ENCODE assay signal across 31 cellular contexts in the genomic region with DNA sequence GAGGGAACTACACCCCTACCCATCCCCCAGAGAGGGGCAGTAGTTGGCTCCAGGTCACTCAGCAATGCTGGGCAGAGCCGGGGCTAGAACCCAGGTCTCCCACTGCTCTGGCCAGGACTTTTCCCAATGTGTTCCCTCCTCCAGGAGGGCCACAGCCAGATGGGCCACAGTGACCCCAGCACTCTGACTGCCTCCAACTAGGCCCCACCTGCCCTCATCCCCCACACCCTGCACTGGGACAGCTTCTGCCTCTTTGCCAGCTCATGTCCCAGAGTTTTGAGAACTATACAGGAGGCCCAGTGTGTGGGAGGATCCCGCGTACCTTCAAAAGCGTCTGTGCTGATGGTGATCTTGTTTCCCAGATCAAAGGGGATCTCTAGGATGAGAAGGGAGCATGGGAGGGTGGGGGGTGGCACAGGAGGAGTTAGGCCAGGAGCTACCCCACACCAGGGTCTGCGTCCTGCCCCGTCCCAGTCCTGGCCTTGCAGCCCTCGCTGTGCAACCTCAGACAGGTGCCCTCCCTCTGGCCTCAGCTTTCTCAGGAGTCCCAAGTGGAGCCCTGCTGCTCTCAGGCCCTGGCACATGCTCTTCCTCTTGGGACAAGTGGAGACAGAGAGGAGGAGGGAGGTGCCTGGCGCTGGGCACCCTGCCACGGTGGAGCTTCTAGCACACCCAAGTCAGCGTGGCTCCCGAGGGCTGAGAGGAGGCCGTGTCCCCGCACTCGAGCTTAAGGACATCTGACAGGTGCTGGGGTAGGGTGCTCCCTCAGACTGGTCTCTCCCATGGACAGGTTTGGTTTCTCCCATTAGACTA. TPM values are rescaled to one million over a fixed set of nuclear protein-coding genes. Genes with fewer than 3 reads are reported as not detected.
DNase-seq lines count a peak whose midpoint lies in the region; ATAC-seq and TF ChIP-seq lines count a peak whose summit lies in the region.
"Had no signal": no experiment of that assay in that cellular context is flagged by ENCODE, and none has a peak within 500 bp of the region (broad histone marks: within the 10 kb centered on the region; RNA-seq: fewer than 3 reads in every experiment).

No MANE protein-coding gene starts in this region.

- no peak overlapping the region for H3K4ac ChIP-seq in neuronal stem cell (ENCODE audit: low read length)

- no peak overlapping the region for H2BK12ac ChIP-seq in neuronal stem cell (ENCODE audit: low read length)

- intact Hi-C loops in left ventricle myocardium inferior (cut with micrococcal nuclease) = no loop called here

- H3K9me3 ChIP-seq in BLaER1 (no peaks in the 10 kb centered on the region), left ventricle myocardium inferior (replicated peaks) (no peaks in the 10 kb centered on the region), neuronal stem cell (replicated peaks in 1 of 2; ENCODE audit: control insufficient read depth in 2 of 2, insufficient read depth in 1 of 2, low read depth in 1 of 2, low read length in 2 of 2) (no peaks in the 10 kb centered on the region)
- H3K9me3 ChIP-seq: ovary, tibial artery had no signal

- H3K9ac ChIP-seq in BLaER1 = no peak overlapping the region
- H3K9ac ChIP-seq in neuronal stem cell (ENCODE audit: low read depth, low read length, poor library complexity) = peak overlapping the region; percentile 1

- no peaks in the 10 kb centered on the region for H4K20me1 ChIP-seq in BLaER1

- WGBS in neuronal stem cell (ENCODE audit: extremely low coverage in 2 of 2, insufficient read length in 2 of 2, insufficient replicate concordance in 1 of 2), 2 donors = no CpG with 5 or more reads among the region's 14 CpGs

- peak overlapping the region; percentile 32 for H2BK120ac ChIP-seq in neuronal stem cell (ENCODE audit: low read depth, low read length)

- ATAC-seq in HG03521 (IDR thresholded peaks at IDR 0.05; ENCODE audit: unreplicated experiment) = no peak
- no peak for ATAC-seq in HG02571 (IDR thresholded peaks at IDR 0.05; ENCODE audit: unreplicated experiment)
- ATAC-seq in stimulated activated naive CD8-positive, alpha-beta T cell treated with anti-CD3 and anti-CD28 coated beads, Interleukin-15, Interleukin-2, amounts not matched to agents 100 U/mL and 50 U/mL, for 24 hours = no peak
- ATAC-seq: activated CD4-positive, CD25-positive, alpha-beta regulatory T cell treated with anti-CD3 and anti-CD28 coated beads, Interleukin-2, amount 50 U/mL, for 24 hours; activated naive CD8-positive, alpha-beta T cell treated with anti-CD3 and anti-CD28 coated beads, Interleukin-2, amount 50 U/mL, for 24 hours; effector memory CD8-positive, alpha-beta T cell; stimulated activated naive CD8-positive, alpha-beta T cell treated with anti-CD3 and anti-CD28 coated beads, Interleukin-15, amount 100 ng/mL, for 72 hours had no signal

- H4K8ac ChIP-seq in neuronal stem cell (ENCODE audit: low read depth, low read length) = no peak overlapping the region

- no peak overlapping the region for H2AFZ ChIP-seq in neuronal stem cell (ENCODE audit: low read length)

- peak overlapping the region; percentile 33 for H2BK15ac ChIP-seq in neuronal stem cell (ENCODE audit: low read length)

- no peak overlapping the region for H3K4me3 ChIP-seq in BLaER1
- H3K4me3 ChIP-seq in left ventricle myocardium inferior = no peak overlapping the region
- H3K4me3 ChIP-seq in neuronal stem cell (ENCODE audit: low read length in 2 of 2) = no peak overlapping the region
- H3K4me3 ChIP-seq: ovary, tibial artery had no signal

- TF ChIP-seq CTCF in left ventricle myocardium inferior (IDR thresholded peaks at IDR 0.05; ENCODE audit: borderline replicate concordance) = no peak

- H4K91ac ChIP-seq in neuronal stem cell (ENCODE audit: low read depth, low read length, poor library complexity) = peak overlapping the region; percentile 28

- peak overlapping the region; percentile 42 for H3K14ac ChIP-seq in neuronal stem cell (ENCODE audit: low read length)

- no peaks in the 10 kb centered on the region for H3K79me1 ChIP-seq in neuronal stem cell (ENCODE audit: low read depth, low read length)

- peak overlapping the region; percentile 50 for H2AK5ac ChIP-seq in neuronal stem cell (ENCODE audit: low read depth, low read length)

- H3K23ac ChIP-seq in neuronal stem cell (ENCODE audit: low read depth, low read length, poor library complexity) = peak overlapping the region; percentile 39

- peak; percentile 68 for DNase-seq in NCI-H2029 treated with DMSO at 0.1 percent for 48 hours (lab: John Stamatoyannopoulos, UW)
- DNase-seq in left ventricle myocardium inferior = peak; percentile 77
- DNase-seq in neuronal stem cell (ENCODE audit: low spot score) = no peak
- DNase-seq in GM19238 (ENCODE audit: insufficient read length, low spot score) = no peak
- no peak for DNase-seq in stimulated activated naive CD8-positive, alpha-beta T cell treated with anti-CD3 and anti-CD28 coated beads, Interleukin-15, Interleukin-2, amounts not matched to agents 100 U/mL and 50 U/mL, for 24 hours
- DNase-seq: activated CD4-positive, alpha-beta T cell treated with anti-CD3 and anti-CD28 coated beads, Interleukin-2, amount 50 U/mL, for 48 hours; activated naive CD4-positive, alpha-beta T cell; activated naive CD8-positive, alpha-beta T cell treated with anti-CD3 and anti-CD28 coated beads, Interleukin-2, amount 50 U/mL, for 24 hours; AML-193; CD4-positive, alpha-beta memory T cell; central memory CD4-positive, alpha-beta T cell; effector memory CD8-positive, alpha-beta T cell; EL; HCEC 1CT; head of caudate nucleus; MV-4-11; NCI-H146; nephron progenitor cell; ovary; SIG-M5; stimulated activated CD4-positive, alpha-beta T cell treated with anti-CD3 and anti-CD28 coated beads, Interleukin-2, amount 100 ng/mL, for 24 hours; stimulated activated naive CD8-positive, alpha-beta T cell treated with anti-CD3 and anti-CD28 coated beads, Interleukin-15, amount 100 ng/mL, for 72 hours; tibial artery had no signal

- peak overlapping the region; percentile 75 for H3K18ac ChIP-seq in neuronal stem cell (ENCODE audit: low read length)

- no peak overlapping the region for H3K27ac ChIP-seq in BLaER1
- H3K27ac ChIP-seq in left ventricle myocardium inferior (replicated peaks) = peak overlapping the region; percentile 79
- H3K27ac ChIP-seq in neuronal stem cell (replicated peaks; ENCODE audit: low read length) = no peak overlapping the region
- H3K27ac ChIP-seq: ovary, tibial artery had no signal

- no peak overlapping the region for H2BK5ac ChIP-seq in neuronal stem cell (ENCODE audit: low read length)

- H3K4me1 ChIP-seq in BLaER1 = peaks cover 11% of the 10 kb centered on the region
- H3K4me1 ChIP-seq in left ventricle myocardium inferior = peaks cover 51% of the 10 kb centered on the region
- H3K4me1 ChIP-seq in neuronal stem cell (ENCODE audit: control insufficient read depth in 2 of 2, insufficient read depth in 1 of 2, low read depth in 1 of 2, low read length in 2 of 2) = peaks cover 0 to 4% of the 10 kb centered on the region in 2 donors
- H3K4me1 ChIP-seq: tibial artery had no signal

- H3K36me3 ChIP-seq in BLaER1 (no peaks in the 10 kb centered on the region), left ventricle myocardium inferior (peaks cover 81% of the 10 kb centered on the region), neuronal stem cell (replicated peaks in 1 of 2; ENCODE audit: control insufficient read depth in 2 of 2, insufficient read depth in 2 of 2, low read length in 2 of 2) (no peaks in the 10 kb centered on the region)
- H3K36me3 ChIP-seq: ovary, tibial artery had no signal

- no peaks in the 10 kb centered on the region for H3K27me3 ChIP-seq in BLaER1
- no peaks in the 10 kb centered on the region for H3K27me3 ChIP-seq in left ventricle myocardium inferior (ENCODE audit: low read depth)
- H3K27me3 ChIP-seq in neuronal stem cell (ENCODE audit: control insufficient read depth in 3 of 3, insufficient read depth in 3 of 3, low read depth in 1 of 3, low read length in 3 of 3) = peaks cover 0 to 14% (median 0%) of the 10 kb centered on the region in 3 experiments
- H3K27me3 ChIP-seq: ovary, tibial artery had no signal

- peak overlapping the region; percentile 42 for H3K4me2 ChIP-seq in BLaER1
- no peak overlapping the region for H3K4me2 ChIP-seq in neuronal stem cell (ENCODE audit: insufficient read depth, low read length, poor library complexity, severe bottlenecking)

RNA-seq across cellular contexts. Expression of a gene that starts 22.0 kb away (rescaled TPM):
- total RNA-seq in left ventricle myocardium inferior = 440 TPM
- polyA plus RNA-seq in neuronal stem cell (2013, experiment 1 of 2) = 0.18 TPM
- 0.10 TPM for polyA plus RNA-seq in neuronal stem cell (2013, experiment 2 of 2)
- total RNA-seq: A673; CD4-positive, alpha-beta memory T cell; fibroblast of villous mesenchyme; T-helper 2 cell treated with Interferon-gamma antibody and Interleukin-4, amounts not matched to agents 100 ng/mL and 5 ng/mL, for 36 hours had no signal
- polyA plus RNA-seq: CD4-positive, alpha-beta memory T cell; IgD-negative memory B cell had no signal

RNA-seq across cellular contexts. Expression of a gene that starts 53.0 kb away (rescaled TPM):
- 0.14 TPM for total RNA-seq in left ventricle myocardium inferior
- 0.03 TPM for polyA plus RNA-seq in neuronal stem cell (2013, experiment 1 of 2)
- polyA plus RNA-seq in neuronal stem cell (2013, experiment 2 of 2) = 0.03 TPM
- total RNA-seq: CD4-positive, alpha-beta memory T cell; fibroblast of villous mesenchyme; T-helper 2 cell treated with Interferon-gamma antibody and Interleukin-4, amounts not matched to agents 100 ng/mL and 5 ng/mL, for 36 hours had no signal
- polyA plus RNA-seq: CD4-positive, alpha-beta memory T cell; IgD-negative memory B cell had no signal

Comparison
In these comparisons a context has a peak if more than half of its experiments do, and no peak if none do; other contexts are left out.
1. DNase-seq: peak in NCI-H2029 treated with DMSO at 0.1 percent for 48 hours (single experiment) and left ventricle myocardium inferior (single experiment); none in neuronal stem cell (single experiment), GM19238 (single experiment) and stimulated activated naive CD8-positive, alpha-beta T cell treated with anti-CD3 and anti-CD28 coated beads, Interleukin-15, Interleukin-2, amounts not matched to agents 100 U/mL and 50 U/mL, for 24 hours (single experiment).